ENCODE assay signal across 8 cellular contexts in the genomic region with DNA sequence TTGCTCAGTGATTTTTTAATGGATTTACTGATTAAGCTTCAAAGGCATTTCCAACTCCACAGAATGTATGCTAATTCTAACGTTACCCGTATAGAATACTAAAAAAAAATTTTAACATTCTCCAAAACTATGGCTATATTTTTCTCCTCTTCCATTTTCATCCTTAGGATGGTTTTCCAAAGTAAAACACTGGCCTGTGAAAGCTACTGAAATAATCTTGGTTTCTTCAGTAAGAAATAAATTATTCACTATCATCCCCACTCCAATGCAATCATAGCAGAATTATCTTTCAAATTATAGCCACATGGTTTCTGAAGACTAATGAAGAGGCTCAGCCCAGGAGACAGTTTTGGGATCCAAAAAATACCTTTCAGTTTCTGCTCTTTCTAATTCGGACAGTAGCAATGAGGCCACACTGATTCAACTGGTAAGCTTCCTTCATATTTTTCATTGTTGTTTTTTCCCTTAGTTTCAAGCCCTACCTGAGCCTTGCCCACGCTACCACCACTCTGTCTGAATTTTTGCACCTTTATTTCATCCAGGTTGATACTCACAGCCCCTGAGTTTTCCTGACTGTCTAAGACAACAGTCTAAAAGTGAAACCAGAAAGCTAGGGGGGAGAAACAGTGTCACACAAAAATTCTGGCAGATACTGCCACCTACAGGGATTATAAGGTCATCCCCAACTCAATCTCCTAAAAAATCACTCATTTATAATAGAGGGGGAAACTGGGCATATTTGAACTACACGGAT.
A peak's percentile ranks its signal among the peaks of the same experiment; 100 is the strongest.
DNase-seq lines count a peak whose midpoint lies in the region; ATAC-seq and TF ChIP-seq lines count a peak whose summit lies in the region.

No MANE protein-coding gene starts in this region.

- TF ChIP-seq CTCF in AG10803 (conservative IDR thresholded peaks at IDR 0.05; ENCODE audit: low read length): peak; percentile 79
- peak; percentile 54 for TF ChIP-seq CTCF in GM13977 (IDR thresholded peaks at IDR 0.05; ENCODE audit: extremely low read depth, insufficient read depth, missing control alignments)
- peak; percentile 83 for TF ChIP-seq CTCF in endodermal cell (conservative IDR thresholded peaks at IDR 0.05)

- H3K4me1 Mint-ChIP-seq in endodermal cell: peaks cover 12% of the 10 kb centered on the region

- H3K9me3 Mint-ChIP-seq in endodermal cell: no peaks in the 10 kb centered on the region

- H3K27ac Mint-ChIP-seq in endodermal cell: no peak overlapping the region

- H3K9ac ChIP-seq in endodermal cell (ENCODE audit: extremely low read depth, low read length, poor library complexity, severe bottlenecking) (no peak overlapping the region), mucosa of rectum (ENCODE audit: low read depth in 1 of 2, low read length in 2 of 2) (peak overlapping the region in 1 of 2 donors; percentile 31)

- WGBS in endodermal cell (ENCODE audit: insufficient coverage in 1 of 2, insufficient read length in 1 of 2), 2 experiments: 76 to 96% methylated on average over 3 to 4 of the region's 5 CpGs

- H3K36me3 ChIP-seq in SJSA1 (no peaks in the 10 kb centered on the region), endodermal cell (ENCODE audit: control insufficient read depth, insufficient read depth, low read length) (no peaks in the 10 kb centered on the region), mucosa of rectum (ENCODE audit: control insufficient read depth in 2 of 2, insufficient read depth in 2 of 2, low read length in 2 of 2) (no peaks in the 10 kb centered on the region)

- peak; percentile 44 for DNase-seq in AG10803 (ENCODE audit: low read depth)
- DNase-seq in GM13977 (ENCODE audit: low spot score): peak; percentile 29
- peak; percentile 46 for DNase-seq in MV-4-11 (lab: John Stamatoyannopoulos, UW)
- peak in 1 of 2 experiments; percentile 41 for DNase-seq in SJSA1 (ENCODE audit: low read depth in 1 of 2, low spot score in 2 of 2)
- DNase-seq in endodermal cell: peak; percentile 48
- no peak for DNase-seq in effector CD4-positive, alpha-beta T cell

- H3K4me3 ChIP-seq in AG10803 (ENCODE audit: low read length): peak overlapping the region; percentile 58
- H3K4me3 ChIP-seq in SJSA1: peak overlapping the region; percentile 31
- H3K4me3 ChIP-seq in endodermal cell (ENCODE audit: low read length): no peak overlapping the region
- H3K4me3 ChIP-seq in mucosa of rectum (ENCODE audit: low read length in 2 of 2): peak overlapping the region; percentile 48 to 49

- H3K4me1 ChIP-seq in SJSA1 (replicated peaks) (no peaks in the 10 kb centered on the region), endodermal cell (ENCODE audit: control insufficient read depth, insufficient read depth, low read length) (peaks cover 13% of the 10 kb centered on the region), mucosa of rectum (ENCODE audit: control insufficient read depth in 2 of 2, insufficient read depth in 2 of 2, low read length in 2 of 2) (no peaks in the 10 kb centered on the region)

- no peaks in the 10 kb centered on the region for H3K36me3 Mint-ChIP-seq in endodermal cell (ENCODE audit: low read depth)

- peak; percentile 97 for ATAC-seq in HG02678 (IDR thresholded peaks at IDR 0.05; ENCODE audit: unreplicated experiment)

- H3K27ac ChIP-seq in SJSA1 (no peak overlapping the region), endodermal cell (ENCODE audit: low read depth, low read length) (no peak overlapping the region), mucosa of rectum (ENCODE audit: low read depth in 2 of 2, low read length in 2 of 2) (no peak overlapping the region)

- H3K9me3 ChIP-seq in SJSA1 (replicated peaks): no peaks in the 10 kb centered on the region
- H3K9me3 ChIP-seq in endodermal cell (ENCODE audit: control insufficient read depth, low read length): no peaks in the 10 kb centered on the region
- H3K9me3 ChIP-seq in mucosa of rectum (ENCODE audit: control insufficient read depth in 2 of 2, low read length in 2 of 2): no peaks in the 10 kb centered on the region

- H3K27me3 Mint-ChIP-seq in endodermal cell (ENCODE audit: insufficient read depth): no peaks in the 10 kb centered on the region

- no peak overlapping the region for H3K4me3 Mint-ChIP-seq in endodermal cell

- H3K27me3 ChIP-seq in SJSA1 (replicated peaks): no peaks in the 10 kb centered on the region
- H3K27me3 ChIP-seq in endodermal cell (ENCODE audit: control insufficient read depth, insufficient read depth, low read length, poor library complexity, severe bottlenecking): no peaks in the 10 kb centered on the region
- H3K27me3 ChIP-seq in mucosa of rectum (ENCODE audit: control insufficient read depth in 2 of 2, insufficient read depth in 2 of 2, low read length in 2 of 2): no peaks in the 10 kb centered on the region

- in situ Hi-C loops in GM13977 (cut with MboI; ENCODE audit: low pct_unique_long_range_greater_than_20kb, low sequenced_read_pairs, unreplicated experiment): no loop called here
